1 cellular context compared by ENCODE assay signal in genomic region chr9:71741841-71742648, GRCh38.
A peak's percentile ranks its signal among the peaks of the same experiment; 100 is the strongest.
TF ChIP-seq lines count a peak whose summit lies in the region.

No MANE protein-coding gene starts in this region.

TF ChIP-seq in HepG2, 621 proteins besides CTCF, POLR2A, EP300 and RAD21 (continued from another document and continues in another):
- TF ChIP-seq, protein P1, sequence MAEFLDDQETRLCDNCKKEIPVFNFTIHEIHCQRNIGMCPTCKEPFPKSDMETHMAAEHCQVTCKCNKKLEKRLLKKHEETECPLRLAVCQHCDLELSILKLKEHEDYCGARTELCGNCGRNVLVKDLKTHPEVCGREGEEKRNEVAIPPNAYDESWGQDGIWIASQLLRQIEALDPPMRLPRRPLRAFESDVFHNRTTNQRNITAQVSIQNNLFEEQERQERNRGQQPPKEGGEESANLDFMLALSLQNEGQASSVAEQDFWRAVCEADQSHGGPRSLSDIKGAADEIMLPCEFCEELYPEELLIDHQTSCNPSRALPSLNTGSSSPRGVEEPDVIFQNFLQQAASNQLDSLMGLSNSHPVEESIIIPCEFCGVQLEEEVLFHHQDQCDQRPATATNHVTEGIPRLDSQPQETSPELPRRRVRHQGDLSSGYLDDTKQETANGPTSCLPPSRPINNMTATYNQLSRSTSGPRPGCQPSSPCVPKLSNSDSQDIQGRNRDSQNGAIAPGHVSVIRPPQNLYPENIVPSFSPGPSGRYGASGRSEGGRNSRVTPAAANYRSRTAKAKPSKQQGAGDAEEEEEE (CRISPR knock-in tag; IDR thresholded peaks at IDR 0.05; ENCODE audit: borderline replicate concordance), result no peak
- no peak for TF ChIP-seq SATB2 (CRISPR knock-in tag; IDR thresholded peaks at IDR 0.05)
- no peak for TF ChIP-seq BCLAF1 (IDR thresholded peaks at IDR 0.05)
- TF ChIP-seq TBL1XR1 (IDR thresholded peaks at IDR 0.05; ENCODE audit: borderline replicate concordance, low read length, partially characterized antibody), result no peak
- TF ChIP-seq, protein P2, sequence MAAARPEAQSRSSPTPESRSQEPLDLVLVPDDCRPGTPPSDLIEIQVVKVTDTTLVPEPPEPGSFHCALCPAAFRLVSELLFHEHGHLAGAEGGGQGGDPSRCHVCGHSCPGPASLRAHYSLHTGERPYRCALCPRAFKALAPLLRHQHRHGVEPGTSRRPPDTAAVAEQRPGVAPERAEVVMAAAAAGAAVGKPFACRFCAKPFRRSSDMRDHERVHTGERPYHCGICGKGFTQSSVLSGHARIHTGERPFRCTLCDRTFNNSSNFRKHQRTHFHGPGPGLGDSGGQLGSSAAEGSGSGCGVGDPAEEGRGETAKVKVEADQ (CRISPR knock-in tag; IDR thresholded peaks at IDR 0.05; ENCODE audit: borderline replicate concordance), result no peak
- peak; percentile 50 for TF ChIP-seq HNF4A (CRISPR knock-in tag; IDR thresholded peaks at IDR 0.05)
- no peak for TF ChIP-seq MIER2 (CRISPR knock-in tag; IDR thresholded peaks at IDR 0.05)
- no peak for TF ChIP-seq HIVEP1 (CRISPR knock-in tag; IDR thresholded peaks at IDR 0.05)
- TF ChIP-seq ARNT2 (CRISPR knock-in tag; IDR thresholded peaks at IDR 0.05; ENCODE audit: low read depth), result no peak
- TF ChIP-seq ZNF251 (CRISPR knock-in tag; IDR thresholded peaks at IDR 0.05), result no peak
- no peak for TF ChIP-seq EZH2 (conservative IDR thresholded peaks at IDR 0.05; ENCODE audit: low read depth, low read length)
- TF ChIP-seq MIER3 (CRISPR knock-in tag; IDR thresholded peaks at IDR 0.05; ENCODE audit: borderline replicate concordance), result no peak
- TF ChIP-seq ZNF124 (CRISPR knock-in tag; IDR thresholded peaks at IDR 0.05), result no peak
- TF ChIP-seq, protein P3, sequence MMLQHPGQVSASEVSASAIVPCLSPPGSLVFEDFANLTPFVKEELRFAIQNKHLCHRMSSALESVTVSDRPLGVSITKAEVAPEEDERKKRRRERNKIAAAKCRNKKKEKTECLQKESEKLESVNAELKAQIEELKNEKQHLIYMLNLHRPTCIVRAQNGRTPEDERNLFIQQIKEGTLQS (CRISPR knock-in tag; IDR thresholded peaks at IDR 0.05), result peak; percentile 85
- no peak for TF ChIP-seq ZSCAN29 (CRISPR knock-in tag; conservative IDR thresholded peaks at IDR 0.05)
- TF ChIP-seq KDM4B (CRISPR knock-in tag; IDR thresholded peaks at IDR 0.05), result 0 out of 2 replicates have a peak, but pooled peaks have one; percentile 18
- TF ChIP-seq NONO (IDR thresholded peaks at IDR 0.05), result no peak
- 0 out of 2 replicates have a peak, but pooled peaks have one; percentile 23 for TF ChIP-seq NONO (CRISPR knock-in tag; conservative IDR thresholded peaks at IDR 0.05)
- TF ChIP-seq ZNF446 (CRISPR knock-in tag; IDR thresholded peaks at IDR 0.05), result no peak
- 0 out of 2 replicates have a peak, but pooled peaks have one; percentile 10 for TF ChIP-seq FOXK2 (IDR thresholded peaks at IDR 0.05)
- no peak for TF ChIP-seq ZFP1 (CRISPR knock-in tag; IDR thresholded peaks at IDR 0.05)
- peak; percentile 57; the same call in 1 of the 2 replicates for TF ChIP-seq ZNF792 (CRISPR knock-in tag; IDR thresholded peaks at IDR 0.05)
- TF ChIP-seq THAP11 (CRISPR knock-in tag; IDR thresholded peaks at IDR 0.05), result 0 out of 2 replicates have a peak, but pooled peaks have one; percentile 43
- no peak for TF ChIP-seq AHR (CRISPR knock-in tag; IDR thresholded peaks at IDR 0.05)
- TF ChIP-seq IKZF1 (IDR thresholded peaks at IDR 0.05), result no peak
- no peak for TF ChIP-seq KDM6A (CRISPR knock-in tag; IDR thresholded peaks at IDR 0.05; ENCODE audit: low read depth)
- no peak for TF ChIP-seq ZNF253 (CRISPR knock-in tag; IDR thresholded peaks at IDR 0.05; ENCODE audit: borderline replicate concordance)
- TF ChIP-seq, protein P4, sequence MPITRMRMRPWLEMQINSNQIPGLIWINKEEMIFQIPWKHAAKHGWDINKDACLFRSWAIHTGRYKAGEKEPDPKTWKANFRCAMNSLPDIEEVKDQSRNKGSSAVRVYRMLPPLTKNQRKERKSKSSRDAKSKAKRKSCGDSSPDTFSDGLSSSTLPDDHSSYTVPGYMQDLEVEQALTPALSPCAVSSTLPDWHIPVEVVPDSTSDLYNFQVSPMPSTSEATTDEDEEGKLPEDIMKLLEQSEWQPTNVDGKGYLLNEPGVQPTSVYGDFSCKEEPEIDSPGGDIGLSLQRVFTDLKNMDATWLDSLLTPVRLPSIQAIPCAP (CRISPR knock-in tag; IDR thresholded peaks at IDR 0.05; ENCODE audit: low read depth), result no peak
- TF ChIP-seq ZNF30 (CRISPR knock-in tag; IDR thresholded peaks at IDR 0.05), result no peak
- no peak for TF ChIP-seq ZNF562 (CRISPR knock-in tag; IDR thresholded peaks at IDR 0.05; ENCODE audit: borderline replicate concordance)
- TF ChIP-seq ETV6 (CRISPR knock-in tag; conservative IDR thresholded peaks at IDR 0.05), result no peak
- TF ChIP-seq UBTF (CRISPR knock-in tag; IDR thresholded peaks at IDR 0.05), result no peak
- no peak for TF ChIP-seq PLRG1 (conservative IDR thresholded peaks at IDR 0.05)
- TF ChIP-seq ZNF335 (CRISPR knock-in tag; IDR thresholded peaks at IDR 0.05), result no peak
- TF ChIP-seq ZNF33A (CRISPR knock-in tag; IDR thresholded peaks at IDR 0.05; ENCODE audit: borderline replicate concordance), result no peak
- no peak for TF ChIP-seq MEIS1 (CRISPR knock-in tag; IDR thresholded peaks at IDR 0.05; ENCODE audit: borderline replicate concordance)
- no peak for TF ChIP-seq ZFP82 (CRISPR knock-in tag; IDR thresholded peaks at IDR 0.05; ENCODE audit: borderline replicate concordance)
- TF ChIP-seq, protein P5, sequence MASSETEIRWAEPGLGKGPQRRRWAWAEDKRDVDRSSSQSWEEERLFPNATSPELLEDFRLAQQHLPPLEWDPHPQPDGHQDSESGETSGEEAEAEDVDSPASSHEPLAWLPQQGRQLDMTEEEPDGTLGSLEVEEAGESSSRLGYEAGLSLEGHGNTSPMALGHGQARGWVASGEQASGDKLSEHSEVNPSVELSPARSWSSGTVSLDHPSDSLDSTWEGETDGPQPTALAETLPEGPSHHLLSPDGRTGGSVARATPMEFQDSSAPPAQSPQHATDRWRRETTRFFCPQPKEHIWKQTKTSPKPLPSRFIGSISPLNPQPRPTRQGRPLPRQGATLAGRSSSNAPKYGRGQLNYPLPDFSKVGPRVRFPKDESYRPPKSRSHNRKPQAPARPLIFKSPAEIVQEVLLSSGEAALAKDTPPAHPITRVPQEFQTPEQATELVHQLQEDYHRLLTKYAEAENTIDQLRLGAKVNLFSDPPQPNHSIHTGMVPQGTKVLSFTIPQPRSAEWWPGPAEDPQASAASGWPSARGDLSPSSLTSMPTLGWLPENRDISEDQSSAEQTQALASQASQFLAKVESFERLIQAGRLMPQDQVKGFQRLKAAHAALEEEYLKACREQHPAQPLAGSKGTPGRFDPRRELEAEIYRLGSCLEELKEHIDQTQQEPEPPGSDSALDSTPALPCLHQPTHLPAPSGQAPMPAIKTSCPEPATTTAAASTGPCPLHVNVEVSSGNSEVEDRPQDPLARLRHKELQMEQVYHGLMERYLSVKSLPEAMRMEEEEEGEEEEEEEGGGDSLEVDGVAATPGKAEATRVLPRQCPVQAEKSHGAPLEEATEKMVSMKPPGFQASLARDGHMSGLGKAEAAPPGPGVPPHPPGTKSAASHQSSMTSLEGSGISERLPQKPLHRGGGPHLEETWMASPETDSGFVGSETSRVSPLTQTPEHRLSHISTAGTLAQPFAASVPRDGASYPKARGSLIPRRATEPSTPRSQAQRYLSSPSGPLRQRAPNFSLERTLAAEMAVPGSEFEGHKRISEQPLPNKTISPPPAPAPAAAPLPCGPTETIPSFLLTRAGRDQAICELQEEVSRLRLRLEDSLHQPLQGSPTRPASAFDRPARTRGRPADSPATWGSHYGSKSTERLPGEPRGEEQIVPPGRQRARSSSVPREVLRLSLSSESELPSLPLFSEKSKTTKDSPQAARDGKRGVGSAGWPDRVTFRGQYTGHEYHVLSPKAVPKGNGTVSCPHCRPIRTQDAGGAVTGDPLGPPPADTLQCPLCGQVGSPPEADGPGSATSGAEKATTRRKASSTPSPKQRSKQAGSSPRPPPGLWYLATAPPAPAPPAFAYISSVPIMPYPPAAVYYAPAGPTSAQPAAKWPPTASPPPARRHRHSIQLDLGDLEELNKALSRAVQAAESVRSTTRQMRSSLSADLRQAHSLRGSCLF (CRISPR knock-in tag; IDR thresholded peaks at IDR 0.05; ENCODE audit: borderline replicate concordance), result no peak
- TF ChIP-seq CC2D1A (CRISPR knock-in tag; IDR thresholded peaks at IDR 0.05), result no peak
- TF ChIP-seq NFAT5 (CRISPR knock-in tag; IDR thresholded peaks at IDR 0.05), result no peak
- no peak for TF ChIP-seq NR2C2 (CRISPR knock-in tag; IDR thresholded peaks at IDR 0.05; ENCODE audit: borderline replicate concordance)
- no peak for TF ChIP-seq ZNF775 (CRISPR knock-in tag; IDR thresholded peaks at IDR 0.05; ENCODE audit: borderline replicate concordance)
- no peak for TF ChIP-seq ELF4 (CRISPR knock-in tag; IDR thresholded peaks at IDR 0.05; ENCODE audit: borderline replicate concordance)
- TF ChIP-seq, protein P6, sequence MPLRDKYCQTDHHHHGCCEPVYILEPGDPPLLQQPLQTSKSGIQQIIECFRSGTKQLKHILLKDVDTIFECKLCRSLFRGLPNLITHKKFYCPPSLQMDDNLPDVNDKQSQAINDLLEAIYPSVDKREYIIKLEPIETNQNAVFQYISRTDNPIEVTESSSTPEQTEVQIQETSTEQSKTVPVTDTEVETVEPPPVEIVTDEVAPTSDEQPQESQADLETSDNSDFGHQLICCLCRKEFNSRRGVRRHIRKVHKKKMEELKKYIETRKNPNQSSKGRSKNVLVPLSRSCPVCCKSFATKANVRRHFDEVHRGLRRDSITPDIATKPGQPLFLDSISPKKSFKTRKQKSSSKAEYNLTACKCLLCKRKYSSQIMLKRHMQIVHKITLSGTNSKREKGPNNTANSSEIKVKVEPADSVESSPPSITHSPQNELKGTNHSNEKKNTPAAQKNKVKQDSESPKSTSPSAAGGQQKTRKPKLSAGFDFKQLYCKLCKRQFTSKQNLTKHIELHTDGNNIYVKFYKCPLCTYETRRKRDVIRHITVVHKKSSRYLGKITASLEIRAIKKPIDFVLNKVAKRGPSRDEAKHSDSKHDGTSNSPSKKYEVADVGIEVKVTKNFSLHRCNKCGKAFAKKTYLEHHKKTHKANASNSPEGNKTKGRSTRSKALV (CRISPR knock-in tag; IDR thresholded peaks at IDR 0.05), result peak; percentile 68; the same call in 1 of the 2 replicates
